In the genomic region with DNA sequence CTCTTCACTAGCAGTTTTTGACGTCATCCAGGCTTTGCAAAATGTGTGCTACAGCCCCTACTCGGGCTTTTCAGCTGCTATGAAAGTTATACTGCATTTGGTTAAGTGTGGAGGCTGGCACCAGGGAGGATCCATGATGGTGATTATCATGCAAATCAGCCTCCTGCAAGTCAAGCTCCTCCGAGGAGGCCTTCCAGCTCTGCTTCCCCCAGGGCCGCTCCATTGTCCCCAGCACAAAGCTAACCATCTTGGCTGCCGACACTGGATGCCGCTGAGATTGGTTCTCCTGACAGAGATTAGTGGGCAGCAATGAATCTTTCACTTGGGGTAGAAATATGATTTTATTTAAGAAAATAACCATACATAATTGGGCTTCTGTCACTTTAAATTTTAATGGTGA, we compare ENCODE assay signal across 17 cellular contexts.
DNase-seq lines count a peak whose midpoint lies in the region; ATAC-seq and TF ChIP-seq lines count a peak whose summit lies in the region.
"Had no signal": no experiment of that assay in that cellular context is flagged by ENCODE, and none has a peak within 500 bp of the region (broad histone marks: within the 10 kb centered on the region; RNA-seq: fewer than 3 reads in every experiment).

No MANE protein-coding gene starts in this region.

- H3K4me3 Mint-ChIP-seq in mesothelial cell of epicardium: no peak overlapping the region
- H3K4me3 Mint-ChIP-seq in natural killer cell: no peak overlapping the region
- H3K4me3 Mint-ChIP-seq: HFFc6, naive B cell had no signal

- H3K4me3 ChIP-seq in HAP-1 (no peak overlapping the region), iPS-18a (ENCODE audit: low read length) (peak overlapping the region; percentile 20)
- H3K4me3 ChIP-seq: right atrium auricular region, SJSA1 had no signal

- H3K4me1 ChIP-seq in HAP-1 (peaks cover 9% of the 10 kb centered on the region), iPS-18a (ENCODE audit: control insufficient read depth, low read depth, low read length) (peaks cover 44% of the 10 kb centered on the region)
- H3K4me1 ChIP-seq: right atrium auricular region, SJSA1 had no signal

- H3K27me3 Mint-ChIP-seq in mesothelial cell of epicardium (ENCODE audit: low read depth): peaks cover 6% of the 10 kb centered on the region
- H3K27me3 Mint-ChIP-seq in natural killer cell (ENCODE audit: low read depth in 2 of 2): no peaks in the 10 kb centered on the region

- H3K9ac ChIP-seq in iPS-18a (ENCODE audit: low read length): no peak overlapping the region

- H3K9me3 Mint-ChIP-seq in mesothelial cell of epicardium (no peaks in the 10 kb centered on the region), natural killer cell (peaks cover 3 to 5% of the 10 kb centered on the region in 2 donors)
- H3K9me3 Mint-ChIP-seq: HFFc6 had no signal

- H3K4me1 Mint-ChIP-seq in mesothelial cell of epicardium: peaks cover 21% of the 10 kb centered on the region
- no peaks in the 10 kb centered on the region for H3K4me1 Mint-ChIP-seq in natural killer cell
- H3K4me1 Mint-ChIP-seq: naive B cell had no signal

- DNase-seq in HAP-1 (ENCODE audit: low spot score in 2 of 2): peak; percentile 88 to 90
- peak in 39 of 58 donors; percentile 4 to 66 (median 32) for DNase-seq in anterior cingulate cortex (lab: John Stamatoyannopoulos, UW)
- DNase-seq in posterior cingulate gyrus: peak in 6 of 10 donors; percentile 21 to 87 (median 48)
- DNase-seq in mesothelial cell of epicardium (ENCODE audit: low spot score in 2 of 2, unreplicated experiment in 2 of 2): no peak
- DNase-seq in EL: no peak
- DNase-seq in natural killer cell: no peak
- no peak for DNase-seq in hepatic stellate cell (ENCODE audit: low spot score)
- DNase-seq: HFFc6, naive B cell, NCI-H187, NCI-H526 treated with DMSO at 0.1 percent for 48 hours, PC-3, T1000 had no signal

- H3K36me3 ChIP-seq in HAP-1 (replicated peaks): no peaks in the 10 kb centered on the region
- no peaks in the 10 kb centered on the region for H3K36me3 ChIP-seq in iPS-18a (ENCODE audit: control insufficient read depth, low read depth, low read length)
- H3K36me3 ChIP-seq: right atrium auricular region, SJSA1 had no signal

- H3K27ac ChIP-seq in iPS-18a (ENCODE audit: low read length): no peak overlapping the region
- H3K27ac ChIP-seq: right atrium auricular region, SJSA1 had no signal

- ATAC-seq in natural killer cell: no peak
- ATAC-seq: HepG2, PC-3 had no signal

- intact Hi-C loops in posterior cingulate gyrus (cut with DNase I): loop anchor here (10.0 kb wide), 1 partner anchor 93 kb away; no protein-coding TSS in a partner anchor
- intact Hi-C loops in natural killer cell (cut with micrococcal nuclease): no loop called here

- TF ChIP-seq CTCF in mesothelial cell of epicardium (IDR thresholded peaks at IDR 0.05; ENCODE audit: unreplicated experiment): no peak
- no peak for TF ChIP-seq CTCF in natural killer cell (IDR thresholded peaks at IDR 0.05)

- no peaks in the 10 kb centered on the region for H3K27me3 ChIP-seq in HAP-1 (ENCODE audit: low read depth)
- H3K27me3 ChIP-seq in iPS-18a (ENCODE audit: control insufficient read depth, insufficient read depth, low read length): no peaks in the 10 kb centered on the region
- H3K27me3 ChIP-seq: right atrium auricular region, SJSA1 had no signal

- in situ Hi-C loops in HAP-1 (cut with MboI; ENCODE audit: low sequenced_read_pairs): no loop called here

- H3K36me3 Mint-ChIP-seq in mesothelial cell of epicardium (no peaks in the 10 kb centered on the region), natural killer cell (no peaks in the 10 kb centered on the region)
- H3K36me3 Mint-ChIP-seq: naive B cell had no signal

- no peaks in the 10 kb centered on the region for H3K9me3 ChIP-seq in HAP-1
- H3K9me3 ChIP-seq in iPS-18a (ENCODE audit: control insufficient read depth, low read depth, low read length): no peaks in the 10 kb centered on the region
- H3K9me3 ChIP-seq: right atrium auricular region, SJSA1 had no signal

- no peak overlapping the region for H3K27ac Mint-ChIP-seq in mesothelial cell of epicardium
- H3K27ac Mint-ChIP-seq in natural killer cell: no peak overlapping the region
- H3K27ac Mint-ChIP-seq: HFFc6, naive B cell had no signal

Comparison
In these comparisons a context has a peak if more than half of its experiments do, and no peak if none do; other contexts are left out.
1. DNase-seq: peak in HAP-1 (2 of 2), anterior cingulate cortex (39 of 58) and posterior cingulate gyrus (6 of 10); none in mesothelial cell of epicardium (0 of 2), EL (single experiment), natural killer cell (single experiment) and hepatic stellate cell (single experiment).